Comparison of ENCODE assay signal across 8 cellular contexts in the genomic region with DNA sequence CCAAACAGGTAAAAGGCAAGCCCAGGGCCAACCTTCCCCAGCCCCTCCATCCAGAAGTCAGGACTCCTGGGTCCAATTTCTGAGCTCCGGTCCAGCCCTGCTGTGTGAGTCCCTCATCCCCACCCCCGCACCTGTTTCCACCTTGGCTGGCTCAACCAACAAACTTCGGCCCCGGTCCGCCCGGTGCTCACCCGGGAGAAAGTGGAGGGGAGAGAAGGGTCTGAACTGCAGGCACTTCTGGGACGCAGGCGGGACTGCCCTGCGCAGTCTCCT. TPM values are rescaled to one million over a fixed set of nuclear protein-coding genes. Genes with fewer than 3 reads are reported as not detected.
A peak's percentile ranks its signal among the peaks of the same experiment; 100 is the strongest.
DNase-seq lines count a peak whose midpoint lies in the region; ATAC-seq and TF ChIP-seq lines count a peak whose summit lies in the region.

No MANE protein-coding gene starts in this region.

- DNase-seq in RWPE1 (ENCODE audit: low spot score) (no peak), fibroblast of mammary gland (ENCODE audit: low read depth) (no peak), gastrocnemius medialis (no peak), NOMO-1 treated with DMSO at 0.1 percent for 48 hours (lab: John Stamatoyannopoulos, UW; ENCODE audit: unreplicated experiment) (no peak), posterior vena cava (ENCODE audit: low spot score) (no peak)

- POLR2A ChIA-PET in RWPE1 (lab: Yijun Ruan, JAX; ENCODE audit: low non-redundant PET): no interaction called here

- H3K27ac ChIP-seq in RWPE1 (peak overlapping the region; percentile 89), gastrocnemius medialis (peak overlapping the region; percentile 90 to 94 (median 92))

- H3K4me3 ChIP-seq in fibroblast of mammary gland (ENCODE audit: control insufficient read depth, low read depth, low read length) (peak overlapping the region; percentile 52), gastrocnemius medialis (peak overlapping the region; percentile 49 to 74 (median 66))

- intact Hi-C loops in gastrocnemius medialis (cut with DNase I; ENCODE audit: low total_unique reads): no loop called here
- intact Hi-C loops in posterior vena cava (cut with DNase I): loop anchor here in 1 of 2 donors (2.0 kb wide), 1 partner anchor 62 kb away; no protein-coding TSS in a partner anchor

- H3K36me3 ChIP-seq in gastrocnemius medialis: no peaks in the 10 kb centered on the region

- in situ Hi-C loops in gastrocnemius medialis (cut with MboI; ENCODE audit: low sequenced_read_pairs in 4 of 4): no loop called here

- H3K9me3 ChIP-seq in gastrocnemius medialis: no peaks in the 10 kb centered on the region

- TF ChIP-seq CTCF in RWPE1 (conservative IDR thresholded peaks at IDR 0.05; ENCODE audit: low read depth) (no peak), fibroblast of mammary gland (conservative IDR thresholded peaks at IDR 0.05; ENCODE audit: control insufficient read depth, insufficient read depth, low read depth, low read length) (no peak), gastrocnemius medialis (IDR thresholded peaks at IDR 0.05 in 4 of 5, conservative IDR thresholded peaks at IDR 0.05 in 1 of 5) (no peak)

- peak; percentile 8 for ATAC-seq in GM21360 (IDR thresholded peaks at IDR 0.05; ENCODE audit: unreplicated experiment)
- ATAC-seq in gastrocnemius medialis: peak; percentile 5 to 9
- no peak for ATAC-seq in GM19467 (IDR thresholded peaks at IDR 0.05; ENCODE audit: unreplicated experiment)
- ATAC-seq in GM21423 (IDR thresholded peaks at IDR 0.05; ENCODE audit: unreplicated experiment): no peak

- CTCF ChIA-PET in RWPE1 (lab: Yijun Ruan, JAX): interaction anchor here (0.5 kb wide), 1 partner anchor 130 kb away, joined by 4 read pairs; no protein-coding TSS in a partner anchor

- TF ChIP-seq POLR2A in gastrocnemius medialis (IDR thresholded peaks at IDR 0.05): no peak

- no peaks in the 10 kb centered on the region for H3K27me3 ChIP-seq in gastrocnemius medialis

- H3K4me1 ChIP-seq in gastrocnemius medialis: peaks cover 46 to 48% of the 10 kb centered on the region in 2 donors

RNA-seq across cellular contexts. Expression of a gene that starts 0.5 kb away (rescaled TPM):
- total RNA-seq in gastrocnemius medialis (10 to 100 TPM; 11.4 to 29.8 (median 23.3) TPM), posterior vena cava (10 to 100 TPM; 26.7 to 31.4 TPM)

RNA-seq across cellular contexts. Expression of a gene that starts 33.3 kb away (rescaled TPM):
- not detected for total RNA-seq in gastrocnemius medialis
- total RNA-seq in posterior vena cava: not detected

RNA-seq across cellular contexts. Expression of a gene that starts 36.8 kb away (rescaled TPM):
- total RNA-seq in gastrocnemius medialis (10 to 100 TPM in 2 of 4 donors, 1 to 10 TPM in 2; 8.1 to 19.7 (median 10.6) TPM), posterior vena cava (10 to 100 TPM; 16.3 to 24.5 TPM)

RNA-seq across cellular contexts. Expression of a gene that starts 39.2 kb away (rescaled TPM):
- total RNA-seq in gastrocnemius medialis (1 to 10 TPM in 2 of 4 donors, under 1 TPM in 1, not detected in 1; 0.33 to 3.7 (median 1.1) TPM), posterior vena cava (1 to 10 TPM; 1.6 to 4.7 TPM)

RNA-seq across cellular contexts. Expression of a gene that starts 47.7 kb away (rescaled TPM):
- total RNA-seq in gastrocnemius medialis: 10 to 100 TPM; 16.4 to 46.5 (median 32.4) TPM
- 10 to 100 TPM; 17.2 to 17.9 TPM for total RNA-seq in posterior vena cava

Comparison
In these comparisons a context has a peak if more than half of its experiments do, and no peak if none do; other contexts are left out.
1. ATAC-seq: peak in GM21360 (single experiment) and gastrocnemius medialis (2 of 2); none in GM19467 (single experiment) and GM21423 (single experiment).